9 cellular contexts compared by ENCODE assay signal in genomic region chr1:28836421-28836956, GRCh38. TPM values are rescaled to one million over a fixed set of nuclear protein-coding genes. Genes with fewer than 3 reads are reported as not detected.
"Had no signal": no experiment of that assay in that cellular context is flagged by ENCODE, and none has a peak within 500 bp of the region (broad histone marks: within the 10 kb centered on the region; RNA-seq: fewer than 3 reads in every experiment).

No MANE protein-coding gene starts in this region.

- H3K36me3 ChIP-seq: HAP-1 had no signal

- H3K4me1 ChIP-seq: HAP-1 had no signal

- H3K9me3 ChIP-seq: HAP-1 had no signal

- DNase-seq: GM23248, GOT3, H7, H9, HCEC 1CT, HFFc6 had no signal

- H3K4me3 ChIP-seq: GM23248, GM23338, HAP-1 had no signal

- H3K27ac ChIP-seq: GM23248 had no signal

RNA-seq across cellular contexts. Expression of gene OPRD1, which starts 24.5 kb away (rescaled TPM):
- total RNA-seq: GM23248, H4, HFFc6 had no signal
